ENCODE assay signal across 1 cellular context in genomic region chr6:26445934-26446667, GRCh38.
TF ChIP-seq lines count a peak whose summit lies in the region.

No MANE protein-coding gene starts in this region.

TF ChIP-seq in GM12878, 131 proteins besides CTCF, POLR2A, EP300 and RAD21 (continued from another document):
- TF ChIP-seq ZBTB11 (CRISPR knock-in tag; IDR thresholded peaks at IDR 0.05) = no peak
- TF ChIP-seq CHD2 (IDR thresholded peaks at IDR 0.05; ENCODE audit: borderline replicate concordance, low read depth, low read length) = peak; percentile 45; the same call in 1 of the 2 replicates
- TF ChIP-seq ASH2L (IDR thresholded peaks at IDR 0.05; ENCODE audit: borderline replicate concordance, low read depth) = no peak
- TF ChIP-seq YY1 (IDR thresholded peaks at IDR 0.05; ENCODE audit: low read depth, low read length) = no peak
- TF ChIP-seq ZNF217 (IDR thresholded peaks at IDR 0.05) = 0 out of 2 replicates have a peak, but pooled peaks have one; percentile 33
- TF ChIP-seq ATF2 (IDR thresholded peaks at IDR 0.05; ENCODE audit: low read length) = peak; percentile 86
- TF ChIP-seq MEF2B (IDR thresholded peaks at IDR 0.05; ENCODE audit: partially characterized antibody, poor library complexity, severe bottlenecking) = peak; percentile 48
- no peak for TF ChIP-seq POLR2AphosphoS2 (IDR thresholded peaks at IDR 0.05; ENCODE audit: low read depth, low read length)
- TF ChIP-seq ZBTB33 (IDR thresholded peaks at IDR 0.05) = no peak
- TF ChIP-seq BRCA1 (IDR thresholded peaks at IDR 0.05; ENCODE audit: low read depth, low read length) = no peak
- no peak for TF ChIP-seq PAX5 (IDR thresholded peaks at IDR 0.05; ENCODE audit: borderline replicate concordance, low read depth, low read length)
- TF ChIP-seq SREBF2 (IDR thresholded peaks at IDR 0.05; ENCODE audit: low read length) = no peak
- no peak for TF ChIP-seq FOS (IDR thresholded peaks at IDR 0.05; ENCODE audit: borderline replicate concordance, extremely low read depth, insufficient read length)
